ENCODE assay signal across 28 cellular contexts in the genomic region with DNA sequence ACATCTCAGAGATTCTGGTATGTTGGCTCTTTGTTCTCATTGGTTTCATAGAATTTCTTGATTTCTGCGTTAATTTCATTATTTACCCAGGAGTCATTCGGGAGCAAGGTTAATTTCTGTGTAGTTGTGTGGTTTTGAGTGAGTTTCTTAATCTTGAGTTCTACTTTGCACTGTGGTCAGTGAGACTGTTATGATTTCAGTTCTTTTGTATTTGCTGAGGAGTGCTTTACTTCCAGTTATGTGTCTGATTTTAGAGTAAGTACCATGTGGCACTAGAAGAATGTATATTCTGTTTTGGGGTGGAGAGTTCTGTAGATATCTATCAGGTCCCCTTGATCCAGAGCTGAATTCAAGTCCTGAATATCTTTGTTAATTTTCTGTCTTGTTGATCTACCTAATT.
"Had no signal": no experiment of that assay in that cellular context is flagged by ENCODE, and none has a peak within 500 bp of the region (broad histone marks: within the 10 kb centered on the region; RNA-seq: fewer than 3 reads in every experiment).

No MANE protein-coding gene starts in this region.

- H3K4me1 Mint-ChIP-seq: stimulated activated effector memory CD8-positive, alpha-beta T cell treated with anti-CD3 and anti-CD28 coated beads, Interleukin-12 subunit alpha, Interleukin-12 subunit beta, amount 100 ng/mL, for 72 hours; stimulated activated memory B cell treated with anti-CD40 and anti-IgM and Interleukin-4, amounts not matched to agents 10 μg/mL and 1 μg/mL and 100 μg/mL, for 72 hours; stimulated activated naive B cell treated with anti-CD40 and anti-IgM and Interleukin-4, amounts not matched to agents 10 μg/mL and 1 μg/mL and 100 μg/mL, for 72 hours; stimulated activated naive CD8-positive, alpha-beta T cell treated with anti-CD3 and anti-CD28 coated beads, Interleukin-15, amount 100 ng/mL, for 72 hours had no signal

- H3K4me3 Mint-ChIP-seq: stimulated activated effector memory CD8-positive, alpha-beta T cell treated with anti-CD3 and anti-CD28 coated beads, Interleukin-12 subunit alpha, Interleukin-12 subunit beta, amount 100 ng/mL, for 72 hours; stimulated activated memory B cell treated with anti-CD40 and anti-IgM and Interleukin-4, amounts not matched to agents 10 μg/mL and 1 μg/mL and 100 μg/mL, for 72 hours; stimulated activated naive B cell treated with anti-CD40 and anti-IgM and Interleukin-4, amounts not matched to agents 10 μg/mL and 1 μg/mL and 100 μg/mL, for 72 hours; stimulated activated naive CD8-positive, alpha-beta T cell treated with anti-CD3 and anti-CD28 coated beads, Interleukin-15, amount 100 ng/mL, for 72 hours; stimulated activated naive CD8-positive, alpha-beta T cell treated with anti-CD3 and anti-CD28 coated beads, Interleukin-15, Interleukin-2, amounts not matched to agents 100 ng/mL and 50 ng/mL, for 24 hours; type B pancreatic cell had no signal

- H3K36me3 Mint-ChIP-seq: stimulated activated effector memory CD8-positive, alpha-beta T cell treated with anti-CD3 and anti-CD28 coated beads, Interleukin-12 subunit alpha, Interleukin-12 subunit beta, amount 100 ng/mL, for 72 hours; stimulated activated memory B cell treated with anti-CD40 and anti-IgM and Interleukin-4, amounts not matched to agents 10 μg/mL and 1 μg/mL and 100 μg/mL, for 72 hours; stimulated activated naive B cell treated with anti-CD40 and anti-IgM and Interleukin-4, amounts not matched to agents 10 μg/mL and 1 μg/mL and 100 μg/mL, for 72 hours had no signal

- ATAC-seq: stimulated activated effector memory CD8-positive, alpha-beta T cell treated with anti-CD3 and anti-CD28 coated beads, Interleukin-12 subunit alpha, Interleukin-12 subunit beta, amount 100 ng/mL, for 72 hours; stimulated activated memory B cell treated with anti-CD40 and anti-IgM and Interleukin-4, amounts not matched to agents 10 μg/mL and 1 μg/mL and 100 μg/mL, for 72 hours; stimulated activated naive B cell treated with anti-CD40 and anti-IgM and Interleukin-4, amounts not matched to agents 10 μg/mL and 1 μg/mL and 100 μg/mL, for 72 hours; stimulated activated naive CD8-positive, alpha-beta T cell treated with anti-CD3 and anti-CD28 coated beads, Interleukin-15, amount 100 ng/mL, for 72 hours; stimulated activated naive CD8-positive, alpha-beta T cell treated with anti-CD3 and anti-CD28 coated beads, Interleukin-15, Interleukin-2, amounts not matched to agents 100 U/mL and 50 U/mL, for 24 hours; upper lobe of right lung had no signal

- H3K36me3 ChIP-seq: stomach, suprapubic skin, thoracic aorta, thyroid gland, tibial artery, tibial nerve, transverse colon, upper lobe of left lung, upper lobe of right lung, uterus, vagina had no signal

- H3K4me1 ChIP-seq: stomach, suprapubic skin, testis, thyroid gland, tibial artery, tibial nerve, transverse colon, upper lobe of left lung, upper lobe of right lung, uterus, vagina had no signal

- H3K27ac Mint-ChIP-seq: stimulated activated effector memory CD8-positive, alpha-beta T cell treated with anti-CD3 and anti-CD28 coated beads, Interleukin-12 subunit alpha, Interleukin-12 subunit beta, amount 100 ng/mL, for 72 hours; stimulated activated memory B cell treated with anti-CD40 and anti-IgM and Interleukin-4, amounts not matched to agents 10 μg/mL and 1 μg/mL and 100 μg/mL, for 72 hours; stimulated activated naive B cell treated with anti-CD40 and anti-IgM and Interleukin-4, amounts not matched to agents 10 μg/mL and 1 μg/mL and 100 μg/mL, for 72 hours; stimulated activated naive CD8-positive, alpha-beta T cell treated with anti-CD3 and anti-CD28 coated beads, Interleukin-15, amount 100 ng/mL, for 72 hours; stimulated activated naive CD8-positive, alpha-beta T cell treated with anti-CD3 and anti-CD28 coated beads, Interleukin-15, Interleukin-2, amounts not matched to agents 100 ng/mL and 50 ng/mL, for 24 hours; type B pancreatic cell had no signal

- DNase-seq: stimulated activated CD4-positive, alpha-beta T cell treated with anti-CD3 and anti-CD28 coated beads, Interleukin-2, amount 100 ng/mL, for 48 hours; stimulated activated CD4-positive, alpha-beta T cell treated with anti-CD3 and anti-CD28 coated beads, Interleukin-4, amount 100 ng/mL, for 1 hour; stimulated activated CD4-positive, alpha-beta T cell treated with anti-CD3 and anti-CD28 coated beads, Interleukin-4, amount 100 ng/mL, for 24 hours; stimulated activated CD4-positive, alpha-beta T cell treated with anti-CD3 and anti-CD28 coated beads, Interleukin-4, amount 100 ng/mL, for 4 hours; stimulated activated CD8-positive, alpha-beta memory T cell treated with anti-CD3 and anti-CD28 coated beads, Interleukin-4, amount 100 ng/mL, for 48 hours; stimulated activated naive B cell treated with anti-CD40 and anti-IgM and Interleukin-4, amounts not matched to agents 10 μg/mL and 1 μg/mL and 100 μg/mL, for 72 hours; stimulated activated naive CD4-positive, alpha-beta T cell; stimulated activated naive CD4-positive, alpha-beta T cell treated with Interleukin-2 at 50 U/mL for 16 hours; stimulated activated naive CD8-positive, alpha-beta T cell treated with anti-CD3 and anti-CD28 coated beads, Interleukin-15, amount 100 ng/mL, for 72 hours; stimulated activated naive CD8-positive, alpha-beta T cell treated with anti-CD3 and anti-CD28 coated beads, Interleukin-15, Interleukin-2, amounts not matched to agents 100 U/mL and 50 U/mL, for 24 hours; stomach; substantia nigra; testis; thyroid gland; tibial artery; transverse colon; trophoblast cell; upper lobe of left lung; upper lobe of right lung; uterus had no signal

- H3K4me3 ChIP-seq: stomach, suprapubic skin, testis, thoracic aorta, thyroid gland, tibial artery, tibial nerve, transverse colon, upper lobe of left lung, upper lobe of right lung, uterus, vagina had no signal

- H3K9me3 ChIP-seq: testis, thyroid gland, uterus, vagina had no signal

- H3K27me3 ChIP-seq: stomach, suprapubic skin, testis, thyroid gland, tibial artery, tibial nerve, transverse colon, upper lobe of left lung, upper lobe of right lung, uterus, vagina had no signal

- H3K27ac ChIP-seq: stomach, suprapubic skin, testis, thoracic aorta, thyroid gland, tibial artery, tibial nerve, transverse colon, upper lobe of left lung, upper lobe of right lung, uterus, vagina had no signal

- H3K27me3 Mint-ChIP-seq: stimulated activated memory B cell treated with anti-CD40 and anti-IgM and Interleukin-4, amounts not matched to agents 10 μg/mL and 1 μg/mL and 100 μg/mL, for 72 hours; stimulated activated naive CD8-positive, alpha-beta T cell treated with anti-CD3 and anti-CD28 coated beads, Interleukin-15, Interleukin-2, amounts not matched to agents 100 ng/mL and 50 ng/mL, for 24 hours; type B pancreatic cell had no signal
